In genomic region chrX:118115948-118116307, GRCh38 we compare ENCODE assay signal across 10 cellular contexts. TPM values are rescaled to one million over a fixed set of nuclear protein-coding genes. Genes with fewer than 3 reads are reported as not detected.
DNase-seq lines count a peak whose midpoint lies in the region; FAIRE-seq and TF ChIP-seq lines count a peak whose summit lies in the region.
"Had no signal": no experiment of that assay in that cellular context is flagged by ENCODE, and none has a peak within 500 bp of the region (broad histone marks: within the 10 kb centered on the region; RNA-seq: fewer than 3 reads in every experiment).

No MANE protein-coding gene starts in this region.

- H3K27ac Mint-ChIP-seq in astrocyte (ENCODE audit: unreplicated experiment) = peak overlapping the region; percentile 66
- H3K27ac Mint-ChIP-seq in immature natural killer cell = peak overlapping the region in 3 of 6 donors; percentile 17 to 41 (median 31)

- H3K4me3 Mint-ChIP-seq in astrocyte (ENCODE audit: unreplicated experiment) (peak overlapping the region; percentile 92), immature natural killer cell (peak overlapping the region; percentile 69 to 86 (median 78))

- H3K4me1 ChIP-seq in astrocyte (ENCODE audit: insufficient read depth, low read length) (peaks cover 4% of the 10 kb centered on the region), suprapubic skin (no peaks in the 10 kb centered on the region)

- H3K27ac ChIP-seq in astrocyte (ENCODE audit: low read depth, low read length) = no peak overlapping the region
- peak overlapping the region; percentile 56 for H3K27ac ChIP-seq in suprapubic skin
- H3K27ac ChIP-seq: epithelial cell of prostate had no signal

- H3K4me3 ChIP-seq in astrocyte (ENCODE audit: insufficient read depth, low read depth, low read length) (peak overlapping the region; percentile 57), suprapubic skin (peak overlapping the region; percentile 62)

- H3K27me3 ChIP-seq in astrocyte (ENCODE audit: insufficient read depth, low read length) = no peaks in the 10 kb centered on the region
- H3K27me3 ChIP-seq in suprapubic skin = no peaks in the 10 kb centered on the region

- peak overlapping the region; percentile 85 for H3K4me2 ChIP-seq in astrocyte (ENCODE audit: low read length)

- H3K27me3 Mint-ChIP-seq in astrocyte (ENCODE audit: low read depth, unreplicated experiment) = no peaks in the 10 kb centered on the region
- H3K27me3 Mint-ChIP-seq in immature natural killer cell (ENCODE audit: low read depth in 3 of 3) = peaks cover 2 to 14% (median 4%) of the 10 kb centered on the region in 3 donors

- no peaks in the 10 kb centered on the region for H3K79me2 ChIP-seq in astrocyte (ENCODE audit: insufficient read depth, low read length)

- H3K9ac ChIP-seq in astrocyte (ENCODE audit: low read length) = peak overlapping the region; percentile 72

- peak overlapping the region; percentile 85 for H2AFZ ChIP-seq in astrocyte (ENCODE audit: low read depth, low read length)

- H3K4me1 Mint-ChIP-seq in astrocyte (ENCODE audit: low read depth, unreplicated experiment) (peaks cover 4% of the 10 kb centered on the region), immature natural killer cell (peaks cover 4 to 14% of the 10 kb centered on the region in 2 donors)

- FAIRE-seq in astrocyte (lab: Jason Lieb, UNC) = no peak
- FAIRE-seq: A204.1 had no signal

- DNase-seq in NCI-H82 (lab: John Stamatoyannopoulos, UW) (peak; percentile 55), NCI-H82 treated with DMSO at 0.1 percent for 48 hours (lab: John Stamatoyannopoulos, UW; ENCODE audit: unreplicated experiment) (no peak), astrocyte (ENCODE audit: low read depth) (no peak), immature natural killer cell (no peak), suprapubic skin (ENCODE audit: low spot score in 2 of 2) (no peak), SHP77 (lab: John Stamatoyannopoulos, UW) (no peak), SW 1271 (lab: John Stamatoyannopoulos, UW) (no peak), NCI-H1694 treated with DMSO at 0.1 percent for 48 hours (lab: John Stamatoyannopoulos, UW) (no peak)

- H3K36me3 ChIP-seq in astrocyte (ENCODE audit: insufficient read depth, low read length) = no peaks in the 10 kb centered on the region
- H3K36me3 ChIP-seq in suprapubic skin = no peaks in the 10 kb centered on the region

- H4K20me1 ChIP-seq in astrocyte (ENCODE audit: insufficient read depth, low read length) = no peaks in the 10 kb centered on the region

- no peaks in the 10 kb centered on the region for H3K9me3 Mint-ChIP-seq in astrocyte (ENCODE audit: unreplicated experiment)
- no peaks in the 10 kb centered on the region for H3K9me3 Mint-ChIP-seq in immature natural killer cell

- TF ChIP-seq EP300 in suprapubic skin (IDR thresholded peaks at IDR 0.05) = no peak

- no peaks in the 10 kb centered on the region for H3K9me3 ChIP-seq in astrocyte (ENCODE audit: insufficient read depth, low read depth, low read length)
- no peaks in the 10 kb centered on the region for H3K9me3 ChIP-seq in suprapubic skin

- no peaks in the 10 kb centered on the region for H3K36me3 Mint-ChIP-seq in astrocyte (ENCODE audit: low read depth, unreplicated experiment)
- no peaks in the 10 kb centered on the region for H3K36me3 Mint-ChIP-seq in immature natural killer cell

- WGBS in suprapubic skin = 29% methylated on average over 11 of the region's 11 CpGs

- TF ChIP-seq POLR2A in suprapubic skin (IDR thresholded peaks at IDR 0.05) = no peak

- no peak for TF ChIP-seq CTCF in astrocyte (IDR thresholded peaks at IDR 0.05; ENCODE audit: insufficient read depth, low read depth, low read length)
- TF ChIP-seq CTCF in suprapubic skin (IDR thresholded peaks at IDR 0.05) = no peak

RNA-seq across cellular contexts. Expression of gene KLHL13, which starts 0.7 kb away (rescaled TPM):
- total RNA-seq in astrocyte (3.1 and 5.6 TPM in 2 replicates), suprapubic skin (1 to 10 TPM; 1.1 to 1.7 (median 1.6) TPM)
- 1 to 10 TPM in 2 of 3 donors, under 1 TPM in 1; 0.43 to 2.6 (median 1.3) TPM for polyA plus RNA-seq in immature natural killer cell
